In the genomic region with DNA sequence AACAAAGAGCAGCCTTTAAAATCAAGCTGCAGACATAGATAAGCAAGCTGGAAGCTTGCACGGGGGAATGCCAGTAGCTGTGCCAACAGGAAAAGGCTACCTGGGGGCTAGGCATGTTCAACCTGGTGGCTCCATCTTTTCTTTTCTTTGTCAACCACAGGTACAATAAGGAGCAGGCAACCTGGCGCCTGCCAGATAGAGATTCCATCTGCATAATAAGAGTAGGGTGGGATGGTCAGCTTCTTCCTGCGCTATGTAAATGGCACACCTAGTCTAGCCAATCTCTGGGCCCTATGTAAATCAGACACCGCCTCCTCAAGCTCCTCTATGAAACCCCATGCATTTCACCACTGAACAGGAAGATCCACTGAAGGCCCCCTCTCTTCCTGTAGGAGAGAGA, we compare ENCODE assay signal across 20 cellular contexts.
DNase-seq lines count a peak whose midpoint lies in the region; ATAC-seq and TF ChIP-seq lines count a peak whose summit lies in the region.
"Had no signal": no experiment of that assay in that cellular context is flagged by ENCODE, and none has a peak within 500 bp of the region (broad histone marks: within the 10 kb centered on the region; RNA-seq: fewer than 3 reads in every experiment).

No MANE protein-coding gene starts in this region.

- no peak for ATAC-seq in body of pancreas
- ATAC-seq: natural killer cell had no signal

- H3K4me1 Mint-ChIP-seq in mesothelial cell of epicardium, result peaks cover 42% of the 10 kb centered on the region
- no peaks in the 10 kb centered on the region for H3K4me1 Mint-ChIP-seq in immature natural killer cell
- H3K4me1 Mint-ChIP-seq: CD4-positive, alpha-beta memory T cell; natural killer cell had no signal

- intact Hi-C loops in body of pancreas (cut with DNase I), result no loop called here

- H3K9me3 Mint-ChIP-seq in mesothelial cell of epicardium (peaks cover 9% of the 10 kb centered on the region), immature natural killer cell (peaks cover 0 to 11% (median 0%) of the 10 kb centered on the region in 6 donors)

- no peaks in the 10 kb centered on the region for H3K27me3 Mint-ChIP-seq in mesothelial cell of epicardium (ENCODE audit: low read depth)
- H3K27me3 Mint-ChIP-seq in immature natural killer cell (ENCODE audit: low read depth in 3 of 3), result peaks cover 0 to 3% (median 2%) of the 10 kb centered on the region in 3 donors

- H3K4me3 Mint-ChIP-seq in mesothelial cell of epicardium, result peak overlapping the region; percentile 13
- no peak overlapping the region for H3K4me3 Mint-ChIP-seq in immature natural killer cell
- H3K4me3 Mint-ChIP-seq: brain; CD4-positive, alpha-beta memory T cell; natural killer cell had no signal

- 53% methylated on average over 4 of the region's 4 CpGs for WGBS in body of pancreas, 2 donors

- no peak overlapping the region for H3K27ac ChIP-seq in body of pancreas
- H3K27ac ChIP-seq: PC-9, tibial nerve, WERI-Rb-1 had no signal

- H3K27ac Mint-ChIP-seq in mesothelial cell of epicardium (peak overlapping the region; percentile 83), immature natural killer cell (no peak overlapping the region)
- H3K27ac Mint-ChIP-seq: brain; CD4-positive, alpha-beta memory T cell; natural killer cell had no signal

- TF ChIP-seq POLR2A in NB4 (IDR thresholded peaks at IDR 0.05; ENCODE audit: extremely low read depth, insufficient read length) (no peak), body of pancreas (IDR thresholded peaks at IDR 0.05) (no peak)

- DNase-seq in DMS 273 (lab: John Stamatoyannopoulos, UW; ENCODE audit: unreplicated experiment), result peak; percentile 2
- no peak for DNase-seq in DMS 273 treated with DMSO at 0.1 percent for 48 hours (lab: John Stamatoyannopoulos, UW)
- peak; percentile 66 for DNase-seq in NB4 (ENCODE audit: low read depth)
- DNase-seq in RPMI7951 (ENCODE audit: low read depth), result peak; percentile 23
- no peak for DNase-seq in mesothelial cell of epicardium (ENCODE audit: low spot score in 2 of 2, unreplicated experiment in 2 of 2)
- no peak for DNase-seq in body of pancreas
- DNase-seq in GM20000 (ENCODE audit: low spot score), result no peak
- DNase-seq in immature natural killer cell, result no peak
- DNase-seq: 8988T; activated naive CD4-positive, alpha-beta T cell treated with Interleukin-2 at 50 U/mL for 16 hours; CD4-positive, alpha-beta memory T cell; GOT3; natural killer cell; NCI-H2107; PC-9; stimulated activated CD4-positive, alpha-beta T cell treated with anti-CD3 and anti-CD28 coated beads, Interleukin-2, amount 100 ng/mL, for 24 hours; SW 1271; WERI-Rb-1 had no signal

- no peaks in the 10 kb centered on the region for H3K9me3 ChIP-seq in body of pancreas
- H3K9me3 ChIP-seq: tibial nerve had no signal

- H3K4me1 ChIP-seq in body of pancreas, result no peaks in the 10 kb centered on the region

- peaks cover 0 to 4% of the 10 kb centered on the region in 2 donors for H3K27me3 ChIP-seq in body of pancreas
- H3K27me3 ChIP-seq: tibial nerve had no signal

- TF ChIP-seq CTCF in NB4 (IDR thresholded peaks at IDR 0.05; ENCODE audit: low read depth, low read length) (no peak), mesothelial cell of epicardium (IDR thresholded peaks at IDR 0.05; ENCODE audit: unreplicated experiment) (no peak), body of pancreas (IDR thresholded peaks at IDR 0.05) (no peak), GM20000 (IDR thresholded peaks at IDR 0.05; ENCODE audit: extremely low read depth, missing control alignments) (no peak)

- no peaks in the 10 kb centered on the region for H3K36me3 ChIP-seq in body of pancreas (replicated peaks in 1 of 2; ENCODE audit: insufficient read depth in 1 of 2, low read depth in 2 of 2)
- H3K36me3 ChIP-seq: tibial nerve, WERI-Rb-1 had no signal

- H3K36me3 Mint-ChIP-seq in mesothelial cell of epicardium (peaks cover 2% of the 10 kb centered on the region), immature natural killer cell (no peaks in the 10 kb centered on the region)
- H3K36me3 Mint-ChIP-seq: brain; CD4-positive, alpha-beta memory T cell; natural killer cell had no signal

- H3K4me3 ChIP-seq in NB4 (ENCODE audit: low read depth, low read length), result no peak overlapping the region
- no peak overlapping the region for H3K4me3 ChIP-seq in body of pancreas
- H3K4me3 ChIP-seq: PC-9, tibial nerve had no signal

Comparison
In these comparisons a context has a peak if more than half of its experiments do, and no peak if none do; other contexts are left out.
1. DNase-seq: peak in DMS 273 (single experiment), NB4 (single experiment) and RPMI7951 (single experiment); none in DMS 273 treated with DMSO at 0.1 percent for 48 hours (single experiment), mesothelial cell of epicardium (0 of 2), body of pancreas (0 of 4), GM20000 (single experiment) and immature natural killer cell (0 of 3).